Comparison of ENCODE assay signal across 34 cellular contexts in the genomic region with DNA sequence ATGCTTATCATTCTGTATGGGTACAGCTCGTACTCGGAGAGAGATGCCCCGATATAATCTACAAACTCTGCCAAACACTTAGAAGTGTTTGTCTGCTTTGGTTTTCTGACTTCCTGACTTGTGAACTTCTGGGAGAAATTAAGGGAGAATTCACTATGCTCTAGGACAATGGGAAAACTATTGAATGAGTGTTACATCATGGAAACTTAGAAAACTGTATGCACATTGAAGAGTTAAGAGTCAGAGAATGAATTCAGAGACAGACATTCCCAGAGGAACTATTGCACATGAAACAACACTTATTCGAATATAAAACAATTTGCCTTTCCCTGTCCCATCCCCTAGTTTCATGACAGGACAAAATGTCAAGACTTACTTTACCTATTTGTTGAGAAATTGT.
"Had no signal": no experiment of that assay in that cellular context is flagged by ENCODE, and none has a peak within 500 bp of the region (broad histone marks: within the 10 kb centered on the region; RNA-seq: fewer than 3 reads in every experiment).

No MANE protein-coding gene starts in this region.

- H3K27me3 ChIP-seq: MG63 had no signal

- DNase-seq: activated CD4-positive, alpha-beta memory T cell treated with anti-CD3 and anti-CD28 coated beads, Interleukin-2, amount 10 ng/mL, durations not matched to agents 7 days and 5 days; activated CD4-positive, alpha-beta T cell treated with anti-CD3 and anti-CD28 coated beads for 1 hour; activated CD4-positive, alpha-beta T cell treated with anti-CD3 and anti-CD28 coated beads for 48 hours; activated CD4-positive, CD25-positive, alpha-beta regulatory T cell; activated CD8-positive, alpha-beta memory T cell treated with anti-CD3 and anti-CD28 coated beads for 24 hours; activated CD8-positive, alpha-beta memory T cell treated with anti-CD3 and anti-CD28 coated beads, Interleukin-2, amount 10 ng/mL, durations not matched to agents 7 days and 5 days; activated CD8-positive, alpha-beta memory T cell treated with anti-CD3 and anti-CD28 coated beads, Interleukin-2, amount 50 U/mL, for 48 hours; activated effector memory CD4-positive, alpha-beta T cell treated with Interleukin-2 at 50 U/mL for 16 hours; activated naive CD4-positive, alpha-beta T cell treated with anti-CD3 and anti-CD28 coated beads, Interleukin-2, amount 10 ng/mL, durations not matched to agents 7 days and 5 days; activated naive CD8-positive, alpha-beta T cell treated with anti-CD3 and anti-CD28 coated beads, Interleukin-2, amount 50 U/mL, for 24 hours; activated T-cell treated with anti-CD3 and anti-CD28 coated beads, Interleukin-2, amount 50 U/mL, for 48 hours; amniotic stem cell; aorta; Kasumi-1; KG1; MG63; NCI-H1048; NCI-H1105 treated with DMSO at 0.1 percent for 48 hours; NCI-H1436; NCI-H1694; NCI-H1930; NCI-H2171; NCI-H510A; NCI-H526; NCI-H748 treated with DMSO at 0.1 percent for 48 hours; NK-92 treated with Interleukin-12 subunit alpha and Interleukin-12 subunit beta, amount 100 ng/mL, for 24 hours; PC-9; SW 1271; T-helper 1 cell; T-helper 2 cell; T-helper 9 cell had no signal

- H3K4me3 ChIP-seq: MG63, PC-9 had no signal

- H3K36me3 ChIP-seq: MG63 had no signal

- H3K9me3 ChIP-seq: MG63 had no signal

- ATAC-seq: activated CD8-positive, alpha-beta memory T cell treated with anti-CD3 and anti-CD28 coated beads, Interleukin-2, amount 10 ng/mL, durations not matched to agents 7 days and 5 days; activated naive CD8-positive, alpha-beta T cell treated with anti-CD3 and anti-CD28 coated beads, Interleukin-2, amount 50 U/mL, for 24 hours; Right ventricle myocardium inferior had no signal

- H3K27ac ChIP-seq: PC-9, RWPE1, VCaP had no signal
